In the genomic region with DNA sequence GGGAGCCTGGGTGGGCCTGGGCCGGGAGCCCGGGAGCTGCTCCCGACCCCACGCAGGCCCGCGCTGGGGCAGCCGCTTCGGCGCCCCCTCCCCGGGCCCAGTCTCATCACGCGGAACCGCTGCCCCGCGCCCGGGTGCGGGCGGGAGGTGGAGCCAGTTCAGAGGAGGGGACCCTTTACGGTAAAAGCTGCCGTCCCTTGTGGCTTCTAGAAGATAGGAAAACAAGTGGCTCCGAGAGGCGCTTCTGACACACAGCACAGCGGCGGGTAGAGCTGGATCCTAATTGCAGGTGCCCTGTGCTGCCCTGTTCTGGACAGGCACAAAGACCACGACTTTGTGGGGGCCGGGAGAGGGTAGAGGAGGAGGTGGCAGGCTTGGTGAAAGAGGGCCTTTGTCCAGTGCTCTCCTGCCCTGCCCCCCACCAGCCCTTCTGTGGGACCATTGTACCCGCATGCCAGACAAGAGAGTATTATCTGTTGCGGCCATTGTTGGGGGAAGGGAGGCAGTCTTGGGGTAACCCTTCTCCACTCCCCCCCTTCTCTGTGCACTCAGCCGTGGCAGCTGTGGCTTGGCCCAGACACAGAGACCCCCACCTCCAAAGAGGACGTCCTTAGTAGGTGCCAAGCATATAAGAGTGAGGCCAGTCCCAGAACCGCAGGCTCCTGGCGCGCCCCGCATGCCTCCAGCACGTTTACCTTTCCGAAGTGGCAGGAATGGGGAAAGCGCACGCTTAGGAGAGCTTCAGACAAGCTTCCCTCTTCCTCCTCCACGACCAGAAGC, we compare ENCODE assay signal across 8 cellular contexts. TPM values are rescaled to one million over a fixed set of nuclear protein-coding genes. Genes with fewer than 3 reads are reported as not detected.
DNase-seq lines count a peak whose midpoint lies in the region; ATAC-seq and TF ChIP-seq lines count a peak whose summit lies in the region.

No MANE protein-coding gene starts in this region.

- peaks cover 51% of the 10 kb centered on the region for H3K36me3 Mint-ChIP-seq in activated T-cell treated with anti-CD3 and anti-CD28 coated beads, Interleukin-2, amount 50 U/mL, for 24 hours (ENCODE audit: low read depth)

- peaks cover 0 to 39% (median 21%) of the 10 kb centered on the region in 9 donors for H3K36me3 ChIP-seq in heart left ventricle

- H3K4me3 ChIP-seq in heart left ventricle: peak overlapping the region; percentile 64 to 100 (median 90)
- H3K4me3 ChIP-seq in LNCaP clone FGC (ENCODE audit: low read depth, low read length): peak overlapping the region; percentile 91
- H3K4me3 ChIP-seq in fibroblast of the aortic adventitia (ENCODE audit: low read depth, low read length): peak overlapping the region; percentile 85

- H3K27ac ChIP-seq in heart left ventricle: peak overlapping the region; percentile 59 to 94 (median 86)

- 22 to 55% (median 22%) methylated on average over 19 to 39 of the region's 39 CpGs for WGBS in heart left ventricle, 4 donors

- no peaks in the 10 kb centered on the region for H3K9me3 ChIP-seq in heart left ventricle

- ATAC-seq in heart left ventricle: peak in 1 of 4 donors; percentile 17
- no peak for ATAC-seq in Right ventricle myocardium inferior

- TF ChIP-seq POLR2A in heart left ventricle (IDR thresholded peaks at IDR 0.05): no peak

- no peaks in the 10 kb centered on the region for H3K27me3 Mint-ChIP-seq in activated T-cell treated with anti-CD3 and anti-CD28 coated beads, Interleukin-2, amount 50 U/mL, for 24 hours

- H3K9me3 Mint-ChIP-seq in activated T-cell treated with anti-CD3 and anti-CD28 coated beads, Interleukin-2, amount 50 U/mL, for 24 hours: no peaks in the 10 kb centered on the region

- peaks cover 0 to 46% (median 27%) of the 10 kb centered on the region in 12 donors for H3K4me1 ChIP-seq in heart left ventricle

- peak overlapping the region; percentile 84 for H3K4me3 Mint-ChIP-seq in activated T-cell treated with anti-CD3 and anti-CD28 coated beads, Interleukin-2, amount 50 U/mL, for 24 hours

- intact Hi-C loops in heart left ventricle (cut with DNase I) (loop anchor here in 8 of 10 donors (2.0 to 10.0 kb wide), 6 partner anchors 45 to 149 kb away; partner anchors contain the start of gene DNAJC7 (in 7 of the 8)), Right ventricle myocardium inferior (cut with DNase I) (loop anchor here (2.0 kb wide), 1 partner anchor 49 kb away; the partner anchor contains the start of gene DNAJC7)

- H3K27ac Mint-ChIP-seq in activated T-cell treated with anti-CD3 and anti-CD28 coated beads, Interleukin-2, amount 50 U/mL, for 24 hours: peak overlapping the region; percentile 90

- TF ChIP-seq CTCF in heart left ventricle (IDR thresholded peaks at IDR 0.05) (no peak), LNCaP clone FGC (IDR thresholded peaks at IDR 0.05; ENCODE audit: control insufficient read depth, extremely low read depth, insufficient read depth) (no peak), fibroblast of the aortic adventitia (IDR thresholded peaks at IDR 0.05; ENCODE audit: insufficient read depth, low read length) (no peak)

- no peaks in the 10 kb centered on the region for H3K27me3 ChIP-seq in heart left ventricle

- DNase-seq in heart left ventricle (peak in 2 of 5 donors; percentile 44 to 69), Right ventricle myocardium inferior (ENCODE audit: missing footprints) (no peak), LNCaP clone FGC (ENCODE audit: low read depth) (no peak), fibroblast of the aortic adventitia (ENCODE audit: low read depth) (peak; percentile 15), occipital lobe (lab: John Stamatoyannopoulos, UW) (peak; percentile 79), iPS-NIHi7 (ENCODE audit: extremely low spot score) (no peak), SKM-1 (lab: John Stamatoyannopoulos, UW; ENCODE audit: unreplicated experiment) (no peak)
- DNase-seq in activated T-cell treated with anti-CD3 and anti-CD28 coated beads, Interleukin-2, amount 50 U/mL, for 24 hours: no peak

- H3K4me1 Mint-ChIP-seq in activated T-cell treated with anti-CD3 and anti-CD28 coated beads, Interleukin-2, amount 50 U/mL, for 24 hours (ENCODE audit: low read depth): peaks cover 54% of the 10 kb centered on the region

RNA-seq across cellular contexts. Expression of gene CNP, which starts 0.7 kb away (rescaled TPM):
- total RNA-seq in heart left ventricle: 10 to 100 TPM; 23.3 to 49.1 (median 27.5) TPM
- polyA plus RNA-seq in heart left ventricle: 10 to 100 TPM; 19.3 to 31.6 TPM
- 28.2 TPM for total RNA-seq in Right ventricle myocardium inferior
- 64.3 and 84.2 TPM in 2 replicates for total RNA-seq in fibroblast of the aortic adventitia (ENCODE audit: low replicate concordance)
- total RNA-seq in occipital lobe: 40.7 TPM

RNA-seq across cellular contexts. Expression of gene ODAD4, which starts 36.9 kb away (rescaled TPM):
- total RNA-seq in heart left ventricle: under 1 TPM in 8 of 9 donors, not detected in 1; 0.38 to 0.96 (median 0.73) TPM
- polyA plus RNA-seq in heart left ventricle: 1 to 10 TPM in 1 of 2 donors, under 1 TPM in 1; 0.69 to 1.2 TPM
- total RNA-seq in Right ventricle myocardium inferior: 0.76 TPM
- 0.16 and 1.2 TPM in 2 replicates for total RNA-seq in fibroblast of the aortic adventitia (ENCODE audit: low replicate concordance)
- 1.6 TPM for total RNA-seq in occipital lobe

RNA-seq across cellular contexts. Expression of gene ACLY, which starts 48.6 kb away (rescaled TPM):
- 10 to 100 TPM; 18.2 to 55.5 (median 34.7) TPM for total RNA-seq in heart left ventricle
- 10 to 100 TPM in 1 of 2 donors, 1 to 10 TPM in 1; 8.3 to 39.7 TPM for polyA plus RNA-seq in heart left ventricle
- 32.3 TPM for total RNA-seq in Right ventricle myocardium inferior
- total RNA-seq in fibroblast of the aortic adventitia (ENCODE audit: low replicate concordance): 64.1 and 159 TPM in 2 replicates
- total RNA-seq in occipital lobe: 118 TPM

RNA-seq across cellular contexts. Expression of gene DNAJC7, which starts 49.9 kb away (rescaled TPM):
- total RNA-seq in heart left ventricle: 10 to 100 TPM; 42.5 to 96.5 (median 70.5) TPM
- 100 to 1,000 TPM in 1 of 2 donors, 10 to 100 TPM in 1; 83.5 to 103 TPM for polyA plus RNA-seq in heart left ventricle
- total RNA-seq in Right ventricle myocardium inferior: 79.0 TPM
- total RNA-seq in fibroblast of the aortic adventitia (ENCODE audit: low replicate concordance): 58.0 and 131 TPM in 2 replicates
- 78.0 TPM for total RNA-seq in occipital lobe

RNA-seq across cellular contexts. Expression of gene NKIRAS2, which starts 52.6 kb away (rescaled TPM):
- 10 to 100 TPM; 50.6 to 78.9 (median 52.8) TPM for total RNA-seq in heart left ventricle
- polyA plus RNA-seq in heart left ventricle: 10 to 100 TPM; 66.7 to 73.0 TPM
- total RNA-seq in Right ventricle myocardium inferior: 47.1 TPM
- total RNA-seq in fibroblast of the aortic adventitia (ENCODE audit: low replicate concordance): 17.1 and 27.1 TPM in 2 replicates
- total RNA-seq in occipital lobe: 31.5 TPM

Comparison
In these comparisons a context has a peak if more than half of its experiments do, and no peak if none do; other contexts are left out.
1. DNase-seq: peak in fibroblast of the aortic adventitia (single experiment) and occipital lobe (single experiment); none in Right ventricle myocardium inferior (single experiment), LNCaP clone FGC (single experiment), activated T-cell treated with anti-CD3 and anti-CD28 coated beads, Interleukin-2, amount 50 U/mL, for 24 hours (single experiment), iPS-NIHi7 (single experiment) and SKM-1 (single experiment).
2. Peak in every context shown above with its lines, with median percentiles within 50 percentile points of each other: H3K4me3 ChIP-seq.